25 cellular contexts compared by ENCODE assay signal in the genomic region with DNA sequence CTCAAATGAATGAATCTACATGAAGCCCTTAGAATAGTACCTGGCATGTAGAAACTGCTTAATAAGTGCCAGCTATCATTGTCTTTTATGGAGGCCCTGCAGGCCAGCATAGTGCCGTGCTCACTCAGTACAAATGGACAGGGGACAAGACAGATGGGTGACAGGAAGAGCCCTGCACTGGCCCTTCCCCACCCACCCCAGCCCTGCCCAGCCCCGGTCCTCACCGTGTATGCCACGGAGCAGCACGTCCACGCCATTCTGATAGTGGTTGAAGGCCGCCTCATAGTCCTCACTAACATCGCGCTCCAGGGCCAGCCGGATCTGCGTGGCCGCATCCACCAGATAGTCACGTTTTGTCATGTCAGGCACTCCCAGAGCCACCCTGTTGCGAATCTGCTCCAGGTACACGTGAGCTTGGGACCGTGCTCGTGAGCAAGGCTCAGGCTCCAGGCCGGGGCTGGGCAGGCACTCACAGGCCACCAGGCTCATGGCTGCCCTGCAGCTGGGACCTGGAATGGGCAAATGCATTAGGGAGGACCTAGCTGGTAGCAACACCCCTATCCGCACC. TPM values are rescaled to one million over a fixed set of nuclear protein-coding genes. Genes with fewer than 3 reads are reported as not detected.
"Had no signal": no experiment of that assay in that cellular context is flagged by ENCODE, and none has a peak within 500 bp of the region (broad histone marks: within the 10 kb centered on the region; RNA-seq: fewer than 3 reads in every experiment).

No MANE protein-coding gene starts in this region.

- H3K9me3 ChIP-seq: SJSA1 had no signal

- H3K27me3 ChIP-seq: SJSA1 had no signal

- H3K36me3 ChIP-seq: SJSA1 had no signal

- DNase-seq: IMR-90, Kasumi-1, MM.1S, NCI-H1092 treated with DMSO at 0.1 percent for 48 hours, NCI-H1436, NCI-H187, NCI-H2029, NCI-H2081 treated with DMSO at 0.1 percent for 48 hours, NCI-H2171, NCI-H226, NCI-H446, NCI-H510A, NCI-H524 treated with DMSO at 0.1 percent for 48 hours, NCI-H69, NCI-H774, Right ventricle myocardium superior, RPMI8226, SIG-M5 had no signal

- FAIRE-seq: HepG2, RCC 7860 had no signal

- H3K27ac ChIP-seq: KMS-11, SJSA1, SK-N-MC had no signal

- ATAC-seq: HepG2 had no signal

- H3K4me3 ChIP-seq: SJSA1, SK-N-MC had no signal

- H3K9ac ChIP-seq: KMS-11 had no signal

RNA-seq across cellular contexts. Expression of a gene that starts 1.9 kb away (rescaled TPM):
- total RNA-seq: M059J, SJSA1 had no signal

RNA-seq across cellular contexts. Expression of a gene that starts 45.2 kb away (rescaled TPM):
- total RNA-seq: HepG2, HT-29, IMR-90, M059J, Right ventricle myocardium superior, SJSA1 had no signal
- polyA plus RNA-seq: HepG2, IMR-90 had no signal
